In genomic region chr7:74454059-74454947, GRCh38 we compare ENCODE assay signal across 7 cellular contexts. TPM values are rescaled to one million over a fixed set of nuclear protein-coding genes. Genes with fewer than 3 reads are reported as not detected.
DNase-seq lines count a peak whose midpoint lies in the region; ATAC-seq and TF ChIP-seq lines count a peak whose summit lies in the region.

No MANE protein-coding gene starts in this region.

- no peaks in the 10 kb centered on the region for H3K36me3 Mint-ChIP-seq in activated CD8-positive, alpha-beta T cell treated with anti-CD3 and anti-CD28 coated beads, Interleukin-2, amount 10 ng/mL, durations not matched to agents 7 days and 5 days (ENCODE audit: low read depth)

- H3K4me3 ChIP-seq in HEK293 (ENCODE audit: low read depth, low read length) (peak overlapping the region; percentile 66), psoas muscle (peak overlapping the region; percentile 80)

- H3K4me3 Mint-ChIP-seq in activated CD8-positive, alpha-beta T cell treated with anti-CD3 and anti-CD28 coated beads, Interleukin-2, amount 10 ng/mL, durations not matched to agents 7 days and 5 days: peak overlapping the region; percentile 3

- no peak for ATAC-seq in activated CD8-positive, alpha-beta T cell treated with anti-CD3 and anti-CD28 coated beads, Interleukin-2, amount 10 ng/mL, durations not matched to agents 7 days and 5 days
- ATAC-seq in psoas muscle (peak; percentile 33 to 50 (median 46)), HG03135 (IDR thresholded peaks at IDR 0.05; ENCODE audit: unreplicated experiment) (no peak)

- no peaks in the 10 kb centered on the region for H3K9me3 Mint-ChIP-seq in activated CD8-positive, alpha-beta T cell treated with anti-CD3 and anti-CD28 coated beads, Interleukin-2, amount 10 ng/mL, durations not matched to agents 7 days and 5 days (ENCODE audit: insufficient read depth)

- H3K4me1 Mint-ChIP-seq in activated CD8-positive, alpha-beta T cell treated with anti-CD3 and anti-CD28 coated beads, Interleukin-2, amount 10 ng/mL, durations not matched to agents 7 days and 5 days (ENCODE audit: low read depth): peaks cover 18% of the 10 kb centered on the region

- H3K4me1 ChIP-seq in HEK293 (ENCODE audit: control insufficient read depth, insufficient read depth, low read length) (peaks cover 6% of the 10 kb centered on the region), psoas muscle (peaks cover 10% of the 10 kb centered on the region)

- H3K27me3 Mint-ChIP-seq in activated CD8-positive, alpha-beta T cell treated with anti-CD3 and anti-CD28 coated beads, Interleukin-2, amount 10 ng/mL, durations not matched to agents 7 days and 5 days (ENCODE audit: low read depth): peaks cover 26% of the 10 kb centered on the region

- H3K27ac Mint-ChIP-seq in activated CD8-positive, alpha-beta T cell treated with anti-CD3 and anti-CD28 coated beads, Interleukin-2, amount 10 ng/mL, durations not matched to agents 7 days and 5 days: no peak overlapping the region

- WGBS in psoas muscle, 3 donors: 3 to 8% (median 3%) methylated on average over 28 to 54 of the region's 54 CpGs

- no peaks in the 10 kb centered on the region for H3K9me3 ChIP-seq in HEK293 (ENCODE audit: control insufficient read depth, insufficient read depth, low read depth, low read length)
- no peaks in the 10 kb centered on the region for H3K9me3 ChIP-seq in psoas muscle

- POLR2A ChIA-PET in HEK293 (lab: Yijun Ruan, JAX): interaction anchor here (1.0 kb wide), 1 partner anchor 21 kb away, joined by 3 read pairs; no protein-coding TSS in a partner anchor
- POLR2A ChIA-PET in activated CD8-positive, alpha-beta T cell treated with anti-CD3 and anti-CD28 coated beads, Interleukin-2, amount 10 ng/mL, durations not matched to agents 7 days and 5 days (lab: Charles Lee): no interaction called here

- TF ChIP-seq CTCF in HEK293 (tag by site-specific recombination; IDR thresholded peaks at IDR 0.05) (no peak), psoas muscle (IDR thresholded peaks at IDR 0.05) (no peak)

- DNase-seq in activated CD8-positive, alpha-beta T cell treated with anti-CD3 and anti-CD28 coated beads, Interleukin-2, amount 10 ng/mL, durations not matched to agents 7 days and 5 days: no peak
- peak; percentile 29 for DNase-seq in globus pallidus (ENCODE audit: low spot score)
- peak; percentile 49 to 81 for DNase-seq in psoas muscle
- no peak for DNase-seq in kidney glomerular epithelial cell (lab: John Stamatoyannopoulos, UW)
- DNase-seq in ACHN: no peak

- in situ Hi-C loops in ACHN (cut with HindIII; ENCODE audit: low pct_ligation_motif_present, low pct_unique_long_range_greater_than_20kb, low sequenced_read_pairs): no loop called here

- H3K27me3 ChIP-seq in psoas muscle (ENCODE audit: insufficient read depth in 3 of 3, low read length in 2 of 3): no peaks in the 10 kb centered on the region

- CTCF ChIA-PET in HEK293 (lab: Yijun Ruan, JAX): no interaction called here
- CTCF ChIA-PET in activated CD8-positive, alpha-beta T cell treated with anti-CD3 and anti-CD28 coated beads, Interleukin-2, amount 10 ng/mL, durations not matched to agents 7 days and 5 days (lab: Charles Lee): no interaction called here

- H3K27ac ChIP-seq in HEK293 (ENCODE audit: extremely low read depth, low read depth, low read length): peak overlapping the region; percentile 70; the same call in 1 of the 2 replicates
- peak overlapping the region; percentile 93 for H3K27ac ChIP-seq in psoas muscle

- H3K36me3 ChIP-seq in HEK293 (ENCODE audit: control insufficient read depth in 2 of 2, insufficient read depth in 1 of 2, low read length in 2 of 2) (no peaks in the 10 kb centered on the region), psoas muscle (ENCODE audit: insufficient read depth in 1 of 2, low read depth in 1 of 2) (no peaks in the 10 kb centered on the region)

- intact Hi-C loops in psoas muscle (cut with DNase I): loop anchor here (2.0 to 5.0 kb wide), 3 partner anchors 24 to 37 kb away; no protein-coding TSS in a partner anchor

TF ChIP-seq in HEK293, 187 proteins besides CTCF, POLR2A, EP300 and RAD21 (continues in another document):
- TF ChIP-seq KLF1 (tag by site-specific recombination; IDR thresholded peaks at IDR 0.05): peak; percentile 58
- TF ChIP-seq ZNF580 (tag by site-specific recombination; IDR thresholded peaks at IDR 0.05): no peak
- TF ChIP-seq ZNF777 (tag by site-specific recombination; IDR thresholded peaks at IDR 0.05; ENCODE audit: borderline replicate concordance): no peak
- TF ChIP-seq ZIC2 (tag by site-specific recombination; IDR thresholded peaks at IDR 0.05): peak; percentile 56
- TF ChIP-seq ZNF221 (tag by site-specific recombination; IDR thresholded peaks at IDR 0.05; ENCODE audit: borderline replicate concordance): no peak
- TF ChIP-seq ZNF280C (tag by site-specific recombination; IDR thresholded peaks at IDR 0.05): no peak
- TF ChIP-seq ZNF239 (tag by site-specific recombination; IDR thresholded peaks at IDR 0.05): no peak
- TF ChIP-seq GLIS1 (tag by site-specific recombination; IDR thresholded peaks at IDR 0.05): 0 out of 2 replicates have a peak, but pooled peaks have one; percentile 13
- no peak for TF ChIP-seq ZNF558 (tag by site-specific recombination; IDR thresholded peaks at IDR 0.05)
- peak; percentile 86 for TF ChIP-seq ZNF341 (tag by site-specific recombination; IDR thresholded peaks at IDR 0.05; ENCODE audit: low read depth)
- peak; percentile 92 for TF ChIP-seq ZNF398 (tag by site-specific recombination; IDR thresholded peaks at IDR 0.05)
- TF ChIP-seq OVOL3 (tag by site-specific recombination; IDR thresholded peaks at IDR 0.05): no peak
- TF ChIP-seq ZNF404 (tag by site-specific recombination; IDR thresholded peaks at IDR 0.05): no peak
- no peak for TF ChIP-seq SP7 (tag by site-specific recombination; IDR thresholded peaks at IDR 0.05)
- TF ChIP-seq ZNF266 (tag by site-specific recombination; IDR thresholded peaks at IDR 0.05; ENCODE audit: low read depth): no peak
- TF ChIP-seq SP3 (tag by site-specific recombination; IDR thresholded peaks at IDR 0.05): peak; percentile 54
- TF ChIP-seq KLF16 (tag by site-specific recombination; IDR thresholded peaks at IDR 0.05): no peak
- TF ChIP-seq PATZ1 (tag by site-specific recombination; IDR thresholded peaks at IDR 0.05): peak; percentile 66
- TF ChIP-seq ZNF423 (tag by site-specific recombination; IDR thresholded peaks at IDR 0.05): no peak
- no peak for TF ChIP-seq ZFP69B (tag by site-specific recombination; IDR thresholded peaks at IDR 0.05)
- TF ChIP-seq ZNF76 (tag by site-specific recombination; IDR thresholded peaks at IDR 0.05; ENCODE audit: borderline replicate concordance, low read depth): peak; percentile 40; the same call in 1 of the 2 replicates

RNA-seq across cellular contexts. Expression of gene GTF2IRD1, which starts 0.6 kb away (rescaled TPM):
- total RNA-seq in activated CD8-positive, alpha-beta T cell treated with anti-CD3 and anti-CD28 coated beads, Interleukin-2, amount 10 ng/mL, durations not matched to agents 7 days and 5 days: not detected
- 100 to 1,000 TPM in 1 of 4 donors, 10 to 100 TPM in 3; 40.5 to 149 (median 80.8) TPM for total RNA-seq in psoas muscle
- polyA plus RNA-seq in psoas muscle: 10 to 100 TPM; 43.0 to 79.0 (median 46.9) TPM

Comparison
In these comparisons a context has a peak if more than half of its experiments do, and no peak if none do; other contexts are left out.
1. ATAC-seq: peak in psoas muscle (4 of 4); none in activated CD8-positive, alpha-beta T cell treated with anti-CD3 and anti-CD28 coated beads, Interleukin-2, amount 10 ng/mL, durations not matched to agents 7 days and 5 days (single experiment) and HG03135 (single experiment).
2. DNase-seq: peak in globus pallidus (single experiment) and psoas muscle (2 of 2); none in activated CD8-positive, alpha-beta T cell treated with anti-CD3 and anti-CD28 coated beads, Interleukin-2, amount 10 ng/mL, durations not matched to agents 7 days and 5 days (single experiment), kidney glomerular epithelial cell (single experiment) and ACHN (single experiment).
3. RNA of gene GTF2IRD1, which starts 0.6 kb away (total RNA-seq): 40.5 to 149 TPM in psoas muscle; not detected in activated CD8-positive, alpha-beta T cell treated with anti-CD3 and anti-CD28 coated beads, Interleukin-2, amount 10 ng/mL, durations not matched to agents 7 days and 5 days; every median in the first group is over 10 times any median in the second.